In the genomic region with DNA sequence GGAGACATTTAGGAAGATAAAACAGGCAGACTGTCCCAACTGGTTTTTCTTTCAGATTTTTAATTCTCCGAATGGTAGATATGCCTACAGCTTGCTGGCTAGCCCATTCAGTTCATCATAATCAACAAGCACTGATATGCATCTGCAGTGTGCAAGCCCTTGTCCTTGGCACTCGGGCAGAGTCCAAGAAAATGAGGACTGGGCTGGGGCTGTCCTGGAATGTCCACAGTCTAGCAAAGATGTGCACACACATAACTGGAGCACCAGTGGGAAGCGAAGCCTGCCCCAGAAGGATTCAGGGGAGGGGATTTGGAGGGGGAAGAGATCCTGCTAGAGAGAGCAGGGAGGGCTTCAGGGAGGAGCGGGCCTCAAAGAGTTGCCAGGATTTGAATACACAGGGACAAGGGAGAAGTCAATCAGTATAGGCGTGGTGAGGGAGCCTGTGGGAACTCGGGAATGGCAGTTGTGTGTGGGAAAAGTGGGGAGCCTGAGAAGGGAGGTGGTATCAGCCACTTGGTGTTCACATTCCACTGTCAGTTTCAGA, we compare ENCODE assay signal across 15 cellular contexts. TPM values are rescaled to one million over a fixed set of nuclear protein-coding genes. Genes with fewer than 3 reads are reported as not detected.
DNase-seq lines count a peak whose midpoint lies in the region; ATAC-seq, FAIRE-seq and TF ChIP-seq lines count a peak whose summit lies in the region.
"Had no signal": no experiment of that assay in that cellular context is flagged by ENCODE, and none has a peak within 500 bp of the region (broad histone marks: within the 10 kb centered on the region; RNA-seq: fewer than 3 reads in every experiment).

No MANE protein-coding gene starts in this region.

- no peaks in the 10 kb centered on the region for H3K9me3 Mint-ChIP-seq in activated naive CD4-positive, alpha-beta T cell treated with anti-CD3 and anti-CD28 coated beads, Interleukin-2, amount 50 U/mL, for 72 hours
- H3K9me3 Mint-ChIP-seq in astrocyte (ENCODE audit: unreplicated experiment) (no peaks in the 10 kb centered on the region), natural killer cell (no peaks in the 10 kb centered on the region)

- intact Hi-C loops in natural killer cell (cut with micrococcal nuclease): no loop called here
- intact Hi-C loops in vagina (cut with DNase I): no loop called here
- intact Hi-C loops in testis (cut with DNase I; ENCODE audit: low total_unique reads): loop anchor here (10.0 kb wide), 1 partner anchor 97 kb away; no protein-coding TSS in a partner anchor

- no peak overlapping the region for H3K4me2 ChIP-seq in astrocyte (ENCODE audit: low read length)

- TF ChIP-seq POLR2A in vagina (IDR thresholded peaks at IDR 0.05) (no peak), testis (IDR thresholded peaks at IDR 0.05) (no peak)

- no peaks in the 10 kb centered on the region for H3K9me3 ChIP-seq in astrocyte (ENCODE audit: insufficient read depth, low read depth, low read length)
- no peaks in the 10 kb centered on the region for H3K9me3 ChIP-seq in vagina
- no peaks in the 10 kb centered on the region for H3K9me3 ChIP-seq in testis
- H3K9me3 ChIP-seq: ascending aorta, esophagus squamous epithelium, prostate gland had no signal

- H3K4me1 Mint-ChIP-seq in astrocyte (ENCODE audit: low read depth, unreplicated experiment) (peaks cover 17% of the 10 kb centered on the region), natural killer cell (peaks cover 0 to 30% of the 10 kb centered on the region in 2 donors)

- 80 to 84% methylated on average over 6 of the region's 6 CpGs for WGBS in testis, 2 donors

- no peak overlapping the region for H3K4me3 ChIP-seq in astrocyte (ENCODE audit: insufficient read depth, low read depth, low read length)
- no peak overlapping the region for H3K4me3 ChIP-seq in vagina
- H3K4me3 ChIP-seq in testis: no peak overlapping the region
- H3K4me3 ChIP-seq: ascending aorta, esophagus squamous epithelium, heart right ventricle, prostate gland had no signal

- H3K27ac Mint-ChIP-seq in activated naive CD4-positive, alpha-beta T cell treated with anti-CD3 and anti-CD28 coated beads, Interleukin-2, amount 50 U/mL, for 72 hours: peak overlapping the region; percentile 44 to 57
- H3K27ac Mint-ChIP-seq in astrocyte (ENCODE audit: unreplicated experiment) (peak overlapping the region; percentile 83), natural killer cell (peak overlapping the region; percentile 58 to 76)

- H3K79me2 ChIP-seq in astrocyte (ENCODE audit: insufficient read depth, low read length): no peaks in the 10 kb centered on the region

- H3K27me3 Mint-ChIP-seq in astrocyte (ENCODE audit: low read depth, unreplicated experiment) (no peaks in the 10 kb centered on the region), natural killer cell (ENCODE audit: low read depth in 2 of 2) (no peaks in the 10 kb centered on the region)

- no peak for ATAC-seq in activated naive CD4-positive, alpha-beta T cell treated with anti-CD3 and anti-CD28 coated beads, Interleukin-2, amount 50 U/mL, for 72 hours
- ATAC-seq in natural killer cell (no peak), HG02884 (IDR thresholded peaks at IDR 0.05; ENCODE audit: unreplicated experiment) (no peak)

- H3K36me3 ChIP-seq in astrocyte (ENCODE audit: insufficient read depth, low read length) (no peaks in the 10 kb centered on the region), vagina (peaks cover 0 to 16% of the 10 kb centered on the region in 2 donors), testis (ENCODE audit: low read depth, missing control alignments) (no peaks in the 10 kb centered on the region)
- H3K36me3 ChIP-seq: prostate gland had no signal

- H3K4me1 ChIP-seq in astrocyte (ENCODE audit: insufficient read depth, low read length): peaks cover 11% of the 10 kb centered on the region
- peaks cover 7% of the 10 kb centered on the region for H3K4me1 ChIP-seq in vagina
- peaks cover 11% of the 10 kb centered on the region for H3K4me1 ChIP-seq in testis

- H3K27me3 ChIP-seq in astrocyte (ENCODE audit: insufficient read depth, low read length): no peaks in the 10 kb centered on the region
- no peaks in the 10 kb centered on the region for H3K27me3 ChIP-seq in vagina
- no peaks in the 10 kb centered on the region for H3K27me3 ChIP-seq in testis
- H3K27me3 ChIP-seq: ascending aorta, esophagus squamous epithelium, heart right ventricle had no signal

- H3K36me3 Mint-ChIP-seq in activated naive CD4-positive, alpha-beta T cell treated with anti-CD3 and anti-CD28 coated beads, Interleukin-2, amount 50 U/mL, for 72 hours: peaks cover 39 to 45% of the 10 kb centered on the region in 2 donors
- H3K36me3 Mint-ChIP-seq in astrocyte (ENCODE audit: low read depth, unreplicated experiment): peaks cover 33% of the 10 kb centered on the region
- no peaks in the 10 kb centered on the region for H3K36me3 Mint-ChIP-seq in natural killer cell

- no peak for FAIRE-seq in astrocyte (lab: Jason Lieb, UNC)
- FAIRE-seq: RCC 7860 had no signal

- H3K4me3 Mint-ChIP-seq in astrocyte (ENCODE audit: unreplicated experiment) (peak overlapping the region; percentile 41), natural killer cell (no peak overlapping the region)

- no peaks in the 10 kb centered on the region for H4K20me1 ChIP-seq in astrocyte (ENCODE audit: insufficient read depth, low read length)

- H3K27ac ChIP-seq in astrocyte (ENCODE audit: low read depth, low read length) (no peak overlapping the region), vagina (peak overlapping the region; percentile 13), testis (no peak overlapping the region)
- H3K27ac ChIP-seq: ascending aorta, prostate gland had no signal

- no peak overlapping the region for H3K9ac ChIP-seq in astrocyte (ENCODE audit: low read length)

- no peak for DNase-seq in activated naive CD4-positive, alpha-beta T cell treated with anti-CD3 and anti-CD28 coated beads, Interleukin-2, amount 50 U/mL, for 72 hours (ENCODE audit: low spot score in 2 of 2)
- no peak for DNase-seq in activated naive CD4-positive, alpha-beta T cell (lab: John Stamatoyannopoulos, UW)
- DNase-seq in astrocyte (ENCODE audit: low read depth) (no peak), natural killer cell (no peak), vagina (ENCODE audit: extremely low spot score in 2 of 2) (no peak), testis (no peak), DMS53 treated with DMSO at 0.1 percent for 48 hours (lab: John Stamatoyannopoulos, UW; ENCODE audit: unreplicated experiment) (no peak)
- DNase-seq: esophagus squamous epithelium; heart right ventricle; MM.1S; stimulated activated CD4-positive, alpha-beta T cell treated with anti-CD3 and anti-CD28 coated beads, Interleukin-15, amount 100 ng/mL, for 24 hours had no signal

- TF ChIP-seq CTCF in astrocyte (IDR thresholded peaks at IDR 0.05; ENCODE audit: insufficient read depth, low read depth, low read length) (no peak), natural killer cell (IDR thresholded peaks at IDR 0.05) (no peak), vagina (IDR thresholded peaks at IDR 0.05) (no peak), testis (IDR thresholded peaks at IDR 0.05) (no peak)

- no peak overlapping the region for H2AFZ ChIP-seq in astrocyte (ENCODE audit: low read depth, low read length)

RNA-seq across cellular contexts. Expression of a gene that starts 8.7 kb away (rescaled TPM):
- 10 to 100 TPM; 60.0 to 70.6 TPM for total RNA-seq in activated naive CD4-positive, alpha-beta T cell treated with anti-CD3 and anti-CD28 coated beads, Interleukin-2, amount 50 U/mL, for 72 hours
- 21.9 and 24.9 TPM in 2 replicates for total RNA-seq in astrocyte
- 10 to 100 TPM; 12.4 to 14.1 (median 13.5) TPM for total RNA-seq in natural killer cell
- total RNA-seq in vagina: 27.3 TPM
- 10 to 100 TPM; 58.4 to 75.0 TPM for total RNA-seq in testis
- polyA plus RNA-seq in testis (ENCODE audit: insufficient read depth, low read depth, low replicate concordance): 49.0 TPM
